In the genomic region with DNA sequence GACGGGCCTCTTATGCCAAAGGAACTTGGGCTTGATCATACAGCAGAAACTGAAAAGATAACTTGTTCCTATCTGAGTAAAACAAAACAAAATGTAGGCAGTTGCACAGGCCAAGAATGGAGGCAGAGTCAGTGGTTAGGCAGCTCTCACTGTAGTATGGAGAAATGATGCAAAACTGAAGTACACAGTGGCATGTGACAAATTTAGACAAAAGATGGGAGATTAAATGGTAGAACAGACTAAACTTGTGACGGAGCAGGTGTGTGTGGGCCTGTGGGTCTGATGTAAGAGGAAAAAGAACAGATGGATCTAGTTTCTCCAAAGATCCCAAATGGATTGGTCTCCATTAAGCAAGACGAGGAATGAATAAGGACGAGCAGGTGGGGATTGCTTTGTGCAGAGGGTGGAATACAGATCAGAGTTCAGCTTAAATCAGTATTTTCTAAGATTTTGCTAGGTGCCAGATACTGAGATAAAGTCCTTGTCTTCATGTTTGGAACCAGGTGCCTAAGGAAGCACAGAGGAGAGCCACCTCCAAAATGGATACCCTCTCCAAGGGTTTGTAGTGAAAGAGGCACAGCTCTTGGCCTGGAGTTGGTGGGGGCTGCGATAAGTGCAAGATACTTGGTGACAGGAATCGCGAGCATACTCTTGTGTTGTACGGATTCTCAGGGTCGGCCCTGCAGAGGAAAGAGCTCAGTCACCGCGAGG, we compare ENCODE assay signal across 8 cellular contexts. TPM values are rescaled to one million over a fixed set of nuclear protein-coding genes. Genes with fewer than 3 reads are reported as not detected.
DNase-seq lines count a peak whose midpoint lies in the region; ATAC-seq lines count a peak whose summit lies in the region.

No MANE protein-coding gene starts in this region.

- CTCF ChIA-PET in activated CD8-positive, alpha-beta memory T cell treated with anti-CD3 and anti-CD28 coated beads, Interleukin-2, amount 10 ng/mL, durations not matched to agents 7 days and 5 days (lab: Charles Lee), result interaction anchor here (0.6 to 2.0 kb wide), 18 partner anchors 8 to 535 kb away, joined by 3 to 26 read pairs (median 3); partner anchors contain the start of gene REEP5
- CTCF ChIA-PET in activated CD8-positive, alpha-beta T cell treated with anti-CD3 and anti-CD28 coated beads, Interleukin-2, amount 10 ng/mL, durations not matched to agents 7 days and 5 days (lab: Charles Lee), result interaction anchor here (0.7 to 4.8 kb wide), 16 partner anchors 7 to 359 kb away, joined by 3 to 47 read pairs (median 4); partner anchors contain the start of genes REEP5 and SRP19

- H3K36me3 Mint-ChIP-seq in activated CD8-positive, alpha-beta memory T cell treated with anti-CD3 and anti-CD28 coated beads, Interleukin-2, amount 10 ng/mL, durations not matched to agents 7 days and 5 days, result peaks cover 15% of the 10 kb centered on the region
- peaks cover 11% of the 10 kb centered on the region for H3K36me3 Mint-ChIP-seq in activated CD8-positive, alpha-beta T cell treated with anti-CD3 and anti-CD28 coated beads, Interleukin-2, amount 10 ng/mL, durations not matched to agents 7 days and 5 days (ENCODE audit: low read depth)

- no peak for DNase-seq in activated CD8-positive, alpha-beta memory T cell treated with anti-CD3 and anti-CD28 coated beads, Interleukin-2, amount 10 ng/mL, durations not matched to agents 7 days and 5 days
- no peak for DNase-seq in activated CD8-positive, alpha-beta memory T cell treated with anti-CD3 and anti-CD28 coated beads, Interleukin-2, amount 50 U/mL, for 48 hours
- DNase-seq in activated CD8-positive, alpha-beta T cell treated with anti-CD3 and anti-CD28 coated beads, Interleukin-2, amount 10 ng/mL, durations not matched to agents 7 days and 5 days, result no peak
- DNase-seq in GOT3 (lab: John Stamatoyannopoulos, UW) (no peak), SW480 (ENCODE audit: low spot score) (no peak)

- ATAC-seq in activated CD8-positive, alpha-beta memory T cell treated with anti-CD3 and anti-CD28 coated beads, Interleukin-2, amount 10 ng/mL, durations not matched to agents 7 days and 5 days, result no peak
- peak; percentile 26 for ATAC-seq in HG03045 (IDR thresholded peaks at IDR 0.05; ENCODE audit: unreplicated experiment)
- no peak for ATAC-seq in activated CD8-positive, alpha-beta T cell treated with anti-CD3 and anti-CD28 coated beads, Interleukin-2, amount 10 ng/mL, durations not matched to agents 7 days and 5 days

- H3K4me3 ChIP-seq in iPS-20b (ENCODE audit: low read length), result peak overlapping the region; percentile 78
- peak overlapping the region; percentile 84 to 99 (median 95) for H3K4me3 ChIP-seq in subcutaneous abdominal adipose tissue (ENCODE audit: low read depth in 1 of 5, low read length in 5 of 5)

- H3K27me3 ChIP-seq in iPS-20b (ENCODE audit: insufficient read depth, low read length), result no peaks in the 10 kb centered on the region
- H3K27me3 ChIP-seq in subcutaneous abdominal adipose tissue (ENCODE audit: control insufficient read depth in 5 of 5, insufficient read depth in 4 of 5, low read length in 5 of 5), result no peaks in the 10 kb centered on the region

- peak overlapping the region; percentile 87; the same call in 1 of the 2 replicates for H3K9ac ChIP-seq in iPS-20b (ENCODE audit: low read depth, low read length)
- peak overlapping the region in 4 of 5 donors; percentile 64 to 97 (median 95) for H3K9ac ChIP-seq in subcutaneous abdominal adipose tissue (ENCODE audit: low read length in 5 of 5)

- peaks cover 9% of the 10 kb centered on the region; the same call in 1 of the 2 replicates for H3K4me1 ChIP-seq in iPS-20b (ENCODE audit: insufficient read depth, low read length)
- peaks cover 2 to 30% (median 26%) of the 10 kb centered on the region in 5 donors for H3K4me1 ChIP-seq in subcutaneous abdominal adipose tissue (ENCODE audit: control insufficient read depth in 5 of 5, insufficient read depth in 5 of 5, low read length in 5 of 5)

- POLR2A ChIA-PET in activated CD8-positive, alpha-beta T cell treated with anti-CD3 and anti-CD28 coated beads, Interleukin-2, amount 10 ng/mL, durations not matched to agents 7 days and 5 days (lab: Charles Lee), result interaction anchor here (0.5 to 2.2 kb wide), 30 partner anchors 8 to 632 kb away, joined by 3 to 51 read pairs (median 4); partner anchors contain the start of genes APC, REEP5, SRP19 and YTHDC2

- H3K4me3 Mint-ChIP-seq in activated CD8-positive, alpha-beta memory T cell treated with anti-CD3 and anti-CD28 coated beads, Interleukin-2, amount 10 ng/mL, durations not matched to agents 7 days and 5 days, result peak overlapping the region; percentile 96
- peak overlapping the region; percentile 97 for H3K4me3 Mint-ChIP-seq in activated CD8-positive, alpha-beta T cell treated with anti-CD3 and anti-CD28 coated beads, Interleukin-2, amount 10 ng/mL, durations not matched to agents 7 days and 5 days

- H3K27ac ChIP-seq in iPS-20b (ENCODE audit: low read length) (peak overlapping the region; percentile 89), subcutaneous abdominal adipose tissue (ENCODE audit: low read depth, low read length) (peak overlapping the region; percentile 96)

- no peaks in the 10 kb centered on the region for H3K27me3 Mint-ChIP-seq in activated CD8-positive, alpha-beta memory T cell treated with anti-CD3 and anti-CD28 coated beads, Interleukin-2, amount 10 ng/mL, durations not matched to agents 7 days and 5 days
- no peaks in the 10 kb centered on the region for H3K27me3 Mint-ChIP-seq in activated CD8-positive, alpha-beta T cell treated with anti-CD3 and anti-CD28 coated beads, Interleukin-2, amount 10 ng/mL, durations not matched to agents 7 days and 5 days (ENCODE audit: low read depth)

- H3K9me3 ChIP-seq in iPS-20b (ENCODE audit: insufficient read depth, low read depth, low read length) (no peaks in the 10 kb centered on the region), subcutaneous abdominal adipose tissue (ENCODE audit: control insufficient read depth in 5 of 5, low read length in 5 of 5) (no peaks in the 10 kb centered on the region)

- H3K9me3 Mint-ChIP-seq in activated CD8-positive, alpha-beta memory T cell treated with anti-CD3 and anti-CD28 coated beads, Interleukin-2, amount 10 ng/mL, durations not matched to agents 7 days and 5 days (ENCODE audit: low read depth), result no peaks in the 10 kb centered on the region
- no peaks in the 10 kb centered on the region for H3K9me3 Mint-ChIP-seq in activated CD8-positive, alpha-beta T cell treated with anti-CD3 and anti-CD28 coated beads, Interleukin-2, amount 10 ng/mL, durations not matched to agents 7 days and 5 days (ENCODE audit: insufficient read depth)

- H3K4me1 Mint-ChIP-seq in activated CD8-positive, alpha-beta memory T cell treated with anti-CD3 and anti-CD28 coated beads, Interleukin-2, amount 10 ng/mL, durations not matched to agents 7 days and 5 days, result peaks cover 40% of the 10 kb centered on the region
- peaks cover 35% of the 10 kb centered on the region for H3K4me1 Mint-ChIP-seq in activated CD8-positive, alpha-beta T cell treated with anti-CD3 and anti-CD28 coated beads, Interleukin-2, amount 10 ng/mL, durations not matched to agents 7 days and 5 days (ENCODE audit: low read depth)

- H3K27ac Mint-ChIP-seq in activated CD8-positive, alpha-beta memory T cell treated with anti-CD3 and anti-CD28 coated beads, Interleukin-2, amount 10 ng/mL, durations not matched to agents 7 days and 5 days, result peak overlapping the region; percentile 99
- H3K27ac Mint-ChIP-seq in activated CD8-positive, alpha-beta T cell treated with anti-CD3 and anti-CD28 coated beads, Interleukin-2, amount 10 ng/mL, durations not matched to agents 7 days and 5 days, result peak overlapping the region; percentile 96

- H3K36me3 ChIP-seq in iPS-20b (ENCODE audit: insufficient read depth, low read depth, low read length) (peaks cover 3% of the 10 kb centered on the region; the same call in 1 of the 2 replicates), subcutaneous abdominal adipose tissue (ENCODE audit: control insufficient read depth in 5 of 5, insufficient read depth in 5 of 5, low read length in 5 of 5) (peaks cover 0 to under 1% (median 0%) of the 10 kb centered on the region in 5 donors)

RNA-seq across cellular contexts. Expression of gene DCP2, which starts 0.7 kb away (rescaled TPM):
- total RNA-seq in activated CD8-positive, alpha-beta memory T cell treated with anti-CD3 and anti-CD28 coated beads, Interleukin-2, amount 10 ng/mL, durations not matched to agents 7 days and 5 days, result 100 to 1,000 TPM in 1 of 2 experiments, 10 to 100 TPM in 1; 90.4 to 108 TPM
- 100 to 1,000 TPM; 119 to 128 TPM for total RNA-seq in activated CD8-positive, alpha-beta T cell treated with anti-CD3 and anti-CD28 coated beads, Interleukin-2, amount 10 ng/mL, durations not matched to agents 7 days and 5 days

RNA-seq across cellular contexts. Expression of gene REEP5, which starts 53.8 kb away (rescaled TPM):
- 10 to 100 TPM; 91.0 to 97.0 TPM for total RNA-seq in activated CD8-positive, alpha-beta memory T cell treated with anti-CD3 and anti-CD28 coated beads, Interleukin-2, amount 10 ng/mL, durations not matched to agents 7 days and 5 days
- 10 to 100 TPM; 77.6 to 85.0 TPM for total RNA-seq in activated CD8-positive, alpha-beta T cell treated with anti-CD3 and anti-CD28 coated beads, Interleukin-2, amount 10 ng/mL, durations not matched to agents 7 days and 5 days
